ENCODE assay signal across 1 cellular context in the genomic region with DNA sequence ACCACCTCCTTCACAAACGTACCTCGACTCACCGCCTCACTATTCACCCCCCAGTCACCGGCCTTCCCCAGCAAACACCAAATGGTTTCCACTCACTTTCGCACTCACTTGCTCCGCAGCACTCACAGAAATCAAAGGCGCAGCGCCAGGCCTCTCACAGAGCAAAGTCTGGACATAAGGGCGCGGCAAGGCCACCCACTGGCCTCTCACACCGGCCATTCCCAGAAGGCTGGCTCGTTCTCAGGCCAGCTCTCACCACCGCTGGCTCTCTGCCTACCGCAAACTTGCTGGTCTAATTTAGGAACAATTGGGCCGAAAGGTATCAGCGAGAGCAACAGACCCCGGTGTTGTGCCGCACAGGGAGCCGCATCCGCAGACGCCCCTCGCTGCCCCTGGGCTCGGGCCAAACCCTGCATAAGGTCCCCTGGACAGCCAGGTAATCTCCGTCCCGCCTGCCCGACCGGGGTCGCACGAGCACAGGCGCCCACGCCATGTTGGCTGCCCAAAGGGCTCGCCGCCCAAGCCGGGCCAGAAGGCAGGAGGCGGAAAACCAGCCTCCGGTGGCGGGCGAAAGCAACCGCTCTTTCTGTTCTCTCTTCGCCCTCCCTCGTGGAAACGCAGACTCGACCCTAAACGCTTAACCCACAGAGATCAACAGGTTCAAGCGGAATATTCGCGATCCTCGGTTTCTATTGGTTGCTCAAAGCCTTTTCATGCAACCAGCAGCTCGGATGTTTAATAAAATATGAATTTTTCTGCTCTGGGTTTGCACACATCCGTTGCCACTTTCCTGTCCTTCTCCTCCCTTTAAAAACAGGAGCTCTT.
TF ChIP-seq lines count a peak whose summit lies in the region.

No MANE protein-coding gene starts in this region.

TF ChIP-seq in K562, 482 proteins besides CTCF, POLR2A, EP300 and RAD21 (continued from another document):
- TF ChIP-seq MTF1 (CRISPR knock-in tag; IDR thresholded peaks at IDR 0.05; ENCODE audit: borderline replicate concordance): no peak
- TF ChIP-seq, protein P1, sequence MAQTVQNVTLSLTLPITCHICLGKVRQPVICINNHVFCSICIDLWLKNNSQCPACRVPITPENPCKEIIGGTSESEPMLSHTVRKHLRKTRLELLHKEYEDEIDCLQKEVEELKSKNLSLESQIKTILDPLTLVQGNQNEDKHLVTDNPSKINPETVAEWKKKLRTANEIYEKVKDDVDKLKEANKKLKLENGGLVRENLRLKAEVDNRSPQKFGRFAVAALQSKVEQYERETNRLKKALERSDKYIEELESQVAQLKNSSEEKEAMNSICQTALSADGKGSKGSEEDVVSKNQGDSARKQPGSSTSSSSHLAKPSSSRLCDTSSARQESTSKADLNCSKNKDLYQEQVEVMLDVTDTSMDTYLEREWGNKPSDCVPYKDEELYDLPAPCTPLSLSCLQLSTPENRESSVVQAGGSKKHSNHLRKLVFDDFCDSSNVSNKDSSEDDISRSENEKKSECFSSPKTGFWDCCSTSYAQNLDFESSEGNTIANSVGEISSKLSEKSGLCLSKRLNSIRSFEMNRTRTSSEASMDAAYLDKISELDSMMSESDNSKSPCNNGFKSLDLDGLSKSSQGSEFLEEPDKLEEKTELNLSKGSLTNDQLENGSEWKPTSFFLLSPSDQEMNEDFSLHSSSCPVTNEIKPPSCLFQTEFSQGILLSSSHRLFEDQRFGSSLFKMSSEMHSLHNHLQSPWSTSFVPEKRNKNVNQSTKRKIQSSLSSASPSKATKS (CRISPR knock-in tag; IDR thresholded peaks at IDR 0.05): no peak
- TF ChIP-seq, protein P2, sequence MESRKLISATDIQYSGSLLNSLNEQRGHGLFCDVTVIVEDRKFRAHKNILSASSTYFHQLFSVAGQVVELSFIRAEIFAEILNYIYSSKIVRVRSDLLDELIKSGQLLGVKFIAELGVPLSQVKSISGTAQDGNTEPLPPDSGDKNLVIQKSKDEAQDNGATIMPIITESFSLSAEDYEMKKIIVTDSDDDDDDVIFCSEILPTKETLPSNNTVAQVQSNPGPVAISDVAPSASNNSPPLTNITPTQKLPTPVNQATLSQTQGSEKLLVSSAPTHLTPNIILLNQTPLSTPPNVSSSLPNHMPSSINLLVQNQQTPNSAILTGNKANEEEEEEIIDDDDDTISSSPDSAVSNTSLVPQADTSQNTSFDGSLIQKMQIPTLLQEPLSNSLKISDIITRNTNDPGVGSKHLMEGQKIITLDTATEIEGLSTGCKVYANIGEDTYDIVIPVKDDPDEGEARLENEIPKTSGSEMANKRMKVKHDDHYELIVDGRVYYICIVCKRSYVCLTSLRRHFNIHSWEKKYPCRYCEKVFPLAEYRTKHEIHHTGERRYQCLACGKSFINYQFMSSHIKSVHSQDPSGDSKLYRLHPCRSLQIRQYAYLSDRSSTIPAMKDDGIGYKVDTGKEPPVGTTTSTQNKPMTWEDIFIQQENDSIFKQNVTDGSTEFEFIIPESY (CRISPR knock-in tag; IDR thresholded peaks at IDR 0.05): peak; percentile 83
